In genomic region chr17:41453069-41453468, GRCh38 we compare ENCODE assay signal across 33 cellular contexts. TPM values are rescaled to one million over a fixed set of nuclear protein-coding genes. Genes with fewer than 3 reads are reported as not detected.
"Had no signal": no experiment of that assay in that cellular context is flagged by ENCODE, and none has a peak within 500 bp of the region (broad histone marks: within the 10 kb centered on the region; RNA-seq: fewer than 3 reads in every experiment).

No MANE protein-coding gene starts in this region.

- H3K36me3 ChIP-seq: stomach, suprapubic skin, thoracic aorta, thyroid gland, tibial artery, tibial nerve, transverse colon, upper lobe of left lung, upper lobe of right lung, uterus, vagina had no signal

- ATAC-seq: stimulated activated effector memory CD8-positive, alpha-beta T cell treated with anti-CD3 and anti-CD28 coated beads, Interleukin-12 subunit alpha, Interleukin-12 subunit beta, amount 100 ng/mL, for 72 hours; stimulated activated naive CD8-positive, alpha-beta T cell treated with anti-CD3 and anti-CD28 coated beads, Interleukin-15, amount 100 ng/mL, for 72 hours; stimulated activated naive CD8-positive, alpha-beta T cell treated with anti-CD3 and anti-CD28 coated beads, Interleukin-15, Interleukin-2, amounts not matched to agents 100 U/mL and 50 U/mL, for 24 hours; upper lobe of right lung had no signal

- H3K27me3 ChIP-seq: suprapubic skin, testis, thyroid gland, tibial nerve, upper lobe of left lung, upper lobe of right lung, uterus, vagina had no signal

- DNase-seq: stimulated activated CD4-positive, alpha-beta T cell treated with anti-CD3 and anti-CD28 coated beads, Interleukin-2, amount 100 ng/mL, for 48 hours; stimulated activated CD4-positive, alpha-beta T cell treated with anti-CD3 and anti-CD28 coated beads, Interleukin-4, amount 100 ng/mL, for 1 hour; stimulated activated CD4-positive, alpha-beta T cell treated with anti-CD3 and anti-CD28 coated beads, Interleukin-4, amount 100 ng/mL, for 24 hours; stimulated activated CD4-positive, alpha-beta T cell treated with anti-CD3 and anti-CD28 coated beads, Interleukin-4, amount 100 ng/mL, for 4 hours; stimulated activated CD8-positive, alpha-beta memory T cell treated with anti-CD3 and anti-CD28 coated beads, Interleukin-4, amount 100 ng/mL, for 48 hours; stimulated activated naive B cell treated with anti-CD40 and anti-IgM and Interleukin-4, amounts not matched to agents 10 μg/mL and 1 μg/mL and 100 μg/mL, for 72 hours; stimulated activated naive CD4-positive, alpha-beta T cell; stimulated activated naive CD4-positive, alpha-beta T cell treated with Interleukin-2 at 50 U/mL for 16 hours; stimulated activated naive CD8-positive, alpha-beta T cell treated with anti-CD3 and anti-CD28 coated beads, Interleukin-15, amount 100 ng/mL, for 72 hours; stimulated activated naive CD8-positive, alpha-beta T cell treated with anti-CD3 and anti-CD28 coated beads, Interleukin-15, Interleukin-2, amounts not matched to agents 100 U/mL and 50 U/mL, for 24 hours; stomach; substantia nigra; testis; tibial artery; transverse colon; trophoblast cell; upper lobe of left lung; upper lobe of right lung; uterus had no signal

- H3K36me3 Mint-ChIP-seq: stimulated activated effector memory CD8-positive, alpha-beta T cell treated with anti-CD3 and anti-CD28 coated beads, Interleukin-12 subunit alpha, Interleukin-12 subunit beta, amount 100 ng/mL, for 72 hours; stimulated activated memory B cell treated with anti-CD40 and anti-IgM and Interleukin-4, amounts not matched to agents 10 μg/mL and 1 μg/mL and 100 μg/mL, for 72 hours; stimulated activated naive B cell treated with anti-CD40 and anti-IgM and Interleukin-4, amounts not matched to agents 10 μg/mL and 1 μg/mL and 100 μg/mL, for 72 hours; type B pancreatic cell had no signal

- H3K27ac ChIP-seq: stomach, suprapubic skin, testis, thoracic aorta, thyroid gland, tibial artery, tibial nerve, transverse colon, upper lobe of left lung, upper lobe of right lung, uterus, vagina had no signal

- H3K4me3 ChIP-seq: stomach, suprapubic skin, testis, thoracic aorta, thyroid gland, tibial artery, tibial nerve, transverse colon, upper lobe of left lung, upper lobe of right lung, uterus, vagina had no signal

- FAIRE-seq: urothelium cell line had no signal

- H3K4me3 Mint-ChIP-seq: stimulated activated effector memory CD8-positive, alpha-beta T cell treated with anti-CD3 and anti-CD28 coated beads, Interleukin-12 subunit alpha, Interleukin-12 subunit beta, amount 100 ng/mL, for 72 hours; stimulated activated memory B cell treated with anti-CD40 and anti-IgM and Interleukin-4, amounts not matched to agents 10 μg/mL and 1 μg/mL and 100 μg/mL, for 72 hours; stimulated activated naive B cell treated with anti-CD40 and anti-IgM and Interleukin-4, amounts not matched to agents 10 μg/mL and 1 μg/mL and 100 μg/mL, for 72 hours; stimulated activated naive CD8-positive, alpha-beta T cell treated with anti-CD3 and anti-CD28 coated beads, Interleukin-15, amount 100 ng/mL, for 72 hours; stimulated activated naive CD8-positive, alpha-beta T cell treated with anti-CD3 and anti-CD28 coated beads, Interleukin-15, Interleukin-2, amounts not matched to agents 100 ng/mL and 50 ng/mL, for 24 hours; type B pancreatic cell had no signal

- H3K9me3 Mint-ChIP-seq: stimulated activated effector memory CD8-positive, alpha-beta T cell treated with anti-CD3 and anti-CD28 coated beads, Interleukin-12 subunit alpha, Interleukin-12 subunit beta, amount 100 ng/mL, for 72 hours; stimulated activated memory B cell treated with anti-CD40 and anti-IgM and Interleukin-4, amounts not matched to agents 10 μg/mL and 1 μg/mL and 100 μg/mL, for 72 hours; stimulated activated naive B cell treated with anti-CD40 and anti-IgM and Interleukin-4, amounts not matched to agents 10 μg/mL and 1 μg/mL and 100 μg/mL, for 72 hours; stimulated activated naive CD8-positive, alpha-beta T cell treated with anti-CD3 and anti-CD28 coated beads, Interleukin-15, amount 100 ng/mL, for 72 hours; stimulated activated naive CD8-positive, alpha-beta T cell treated with anti-CD3 and anti-CD28 coated beads, Interleukin-15, Interleukin-2, amounts not matched to agents 100 ng/mL and 50 ng/mL, for 24 hours had no signal

- H3K27ac Mint-ChIP-seq: stimulated activated effector memory CD8-positive, alpha-beta T cell treated with anti-CD3 and anti-CD28 coated beads, Interleukin-12 subunit alpha, Interleukin-12 subunit beta, amount 100 ng/mL, for 72 hours; stimulated activated memory B cell treated with anti-CD40 and anti-IgM and Interleukin-4, amounts not matched to agents 10 μg/mL and 1 μg/mL and 100 μg/mL, for 72 hours; stimulated activated naive B cell treated with anti-CD40 and anti-IgM and Interleukin-4, amounts not matched to agents 10 μg/mL and 1 μg/mL and 100 μg/mL, for 72 hours; stimulated activated naive CD8-positive, alpha-beta T cell treated with anti-CD3 and anti-CD28 coated beads, Interleukin-15, amount 100 ng/mL, for 72 hours; stimulated activated naive CD8-positive, alpha-beta T cell treated with anti-CD3 and anti-CD28 coated beads, Interleukin-15, Interleukin-2, amounts not matched to agents 100 ng/mL and 50 ng/mL, for 24 hours; type B pancreatic cell had no signal

- H3K9me3 ChIP-seq: stomach, suprapubic skin, testis, thoracic aorta, thyroid gland, transverse colon, upper lobe of left lung, upper lobe of right lung, uterus, vagina had no signal

- H3K27me3 Mint-ChIP-seq: stimulated activated naive CD8-positive, alpha-beta T cell treated with anti-CD3 and anti-CD28 coated beads, Interleukin-15, amount 100 ng/mL, for 72 hours; stimulated activated naive CD8-positive, alpha-beta T cell treated with anti-CD3 and anti-CD28 coated beads, Interleukin-15, Interleukin-2, amounts not matched to agents 100 ng/mL and 50 ng/mL, for 24 hours had no signal

- H3K4me1 Mint-ChIP-seq: stimulated activated effector memory CD8-positive, alpha-beta T cell treated with anti-CD3 and anti-CD28 coated beads, Interleukin-12 subunit alpha, Interleukin-12 subunit beta, amount 100 ng/mL, for 72 hours; stimulated activated memory B cell treated with anti-CD40 and anti-IgM and Interleukin-4, amounts not matched to agents 10 μg/mL and 1 μg/mL and 100 μg/mL, for 72 hours; stimulated activated naive B cell treated with anti-CD40 and anti-IgM and Interleukin-4, amounts not matched to agents 10 μg/mL and 1 μg/mL and 100 μg/mL, for 72 hours; stimulated activated naive CD8-positive, alpha-beta T cell treated with anti-CD3 and anti-CD28 coated beads, Interleukin-15, amount 100 ng/mL, for 72 hours had no signal

- H3K4me1 ChIP-seq: stomach, testis, thyroid gland, tibial artery, tibial nerve, transverse colon, upper lobe of left lung, upper lobe of right lung, uterus had no signal

RNA-seq across cellular contexts. Expression of gene KRT38, which starts 12.3 kb away (rescaled TPM):
- total RNA-seq: stomach, subcutaneous adipose tissue, temporal lobe, testis, thoracic aorta, thyroid gland, tibial nerve, transverse colon, upper lobe of left lung, upper lobe of right lung, ureter, urinary bladder, uterus, vagina had no signal
- polyA plus RNA-seq: stomach, urinary bladder had no signal

RNA-seq across cellular contexts. Expression of gene KRT32, which starts 14.1 kb away (rescaled TPM):
- total RNA-seq: stomach, subcutaneous adipose tissue, temporal lobe, thoracic aorta, thyroid gland, transverse colon, upper lobe of left lung, upper lobe of right lung, ureter, urinary bladder, uterus, vagina had no signal
- polyA plus RNA-seq: urinary bladder had no signal

RNA-seq across cellular contexts. Expression of gene KRT35, which starts 27.9 kb away (rescaled TPM):
- total RNA-seq: stomach, subcutaneous adipose tissue, temporal lobe, testis, thoracic aorta, thyroid gland, tibial nerve, transverse colon, upper lobe of left lung, upper lobe of right lung, ureter, urinary bladder, uterus, vagina had no signal
- polyA plus RNA-seq: stomach, urinary bladder had no signal

RNA-seq across cellular contexts. Expression of gene KRT37, which starts 28.7 kb away (rescaled TPM):
- total RNA-seq: stomach, subcutaneous adipose tissue, temporal lobe, testis, thoracic aorta, thyroid gland, tibial nerve, transverse colon, upper lobe of left lung, upper lobe of right lung, ureter, urinary bladder, uterus, vagina had no signal
- polyA plus RNA-seq: stomach, urinary bladder had no signal

RNA-seq across cellular contexts. Expression of gene KRT36, which starts 36.6 kb away (rescaled TPM):
- total RNA-seq: stomach, subcutaneous adipose tissue, temporal lobe, thoracic aorta, thyroid gland, transverse colon, upper lobe of left lung, upper lobe of right lung, ureter, urinary bladder, uterus, vagina had no signal
- polyA plus RNA-seq: stomach, urinary bladder had no signal
